22 cellular contexts compared by ENCODE assay signal in the genomic region with DNA sequence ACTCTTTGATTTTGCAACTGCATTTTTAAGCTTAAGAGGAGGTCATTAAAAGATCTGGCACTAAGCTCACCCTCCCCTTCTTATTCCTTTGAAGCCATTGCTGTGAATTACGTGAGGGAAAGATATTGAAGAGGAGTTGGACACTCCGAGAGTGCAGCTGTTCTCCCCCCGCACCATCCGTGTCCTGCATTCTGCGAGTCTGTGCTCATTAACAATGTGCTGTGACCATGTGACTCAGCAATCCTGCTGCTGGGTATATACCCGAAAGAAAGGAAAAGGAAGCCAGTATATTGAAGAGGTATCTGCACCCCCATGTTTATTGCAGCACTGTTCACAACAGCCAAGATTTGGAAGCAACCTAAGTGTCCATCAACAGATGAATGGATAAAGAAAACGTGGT. TPM values are rescaled to one million over a fixed set of nuclear protein-coding genes. Genes with fewer than 3 reads are reported as not detected.
DNase-seq lines count a peak whose midpoint lies in the region; FAIRE-seq and TF ChIP-seq lines count a peak whose summit lies in the region.
"Had no signal": no experiment of that assay in that cellular context is flagged by ENCODE, and none has a peak within 500 bp of the region (broad histone marks: within the 10 kb centered on the region; RNA-seq: fewer than 3 reads in every experiment).

No MANE protein-coding gene starts in this region.

- peaks cover 0 to 1% of the 10 kb centered on the region in 2 donors for H3K9me3 ChIP-seq in neuronal stem cell (replicated peaks in 1 of 2; ENCODE audit: control insufficient read depth in 2 of 2, insufficient read depth in 1 of 2, low read depth in 1 of 2, low read length in 2 of 2)
- H3K9me3 ChIP-seq: gastroesophageal sphincter, neutrophil had no signal

- H3K4ac ChIP-seq in neuronal stem cell (ENCODE audit: low read length) = no peak overlapping the region

- no peak overlapping the region for H3K9ac ChIP-seq in neuronal stem cell (ENCODE audit: low read depth, low read length, poor library complexity)

- H2BK120ac ChIP-seq in neuronal stem cell (ENCODE audit: low read depth, low read length) = no peak overlapping the region

- no peak for TF ChIP-seq CTCF in AG10803 (conservative IDR thresholded peaks at IDR 0.05; ENCODE audit: low read length)

- H3K4me2 ChIP-seq in neuronal stem cell (ENCODE audit: insufficient read depth, low read length, poor library complexity, severe bottlenecking) = no peak overlapping the region

- DNase-seq in AG10803 (ENCODE audit: low read depth) (peak; percentile 68), M059J (ENCODE audit: low read depth) (peak; percentile 58), neuronal stem cell (ENCODE audit: low spot score) (no peak), DMS53 (lab: John Stamatoyannopoulos, UW) (no peak), NCI-H1048 (lab: John Stamatoyannopoulos, UW) (no peak), NCI-H1417 treated with DMSO at 0.1 percent for 48 hours (lab: John Stamatoyannopoulos, UW) (no peak)
- DNase-seq in stimulated activated CD4-positive, alpha-beta T cell treated with anti-CD3 and anti-CD28 coated beads, Interleukin-4, amount 100 ng/mL, for 4 hours = no peak
- DNase-seq: activated CD4-positive, alpha-beta T cell treated with anti-CD3 and anti-CD28 coated beads, Interleukin-2, amount 10 ng/mL, durations not matched to agents 24 days and 14 days; Calu3; effector CD4-positive, alpha-beta T cell; KBM-7; mesendoderm; NCI-H1694; NCI-H446 treated with DMSO at 0.1 percent for 48 hours; stimulated activated naive CD4-positive, alpha-beta T cell; T-helper 9 cell had no signal

- H3K23ac ChIP-seq in neuronal stem cell (ENCODE audit: low read depth, low read length, poor library complexity) = no peak overlapping the region

- H3K4me1 ChIP-seq in neuronal stem cell (ENCODE audit: control insufficient read depth in 2 of 2, insufficient read depth in 1 of 2, low read depth in 1 of 2, low read length in 2 of 2) = peaks cover 3% of the 10 kb centered on the region in 2 donors

- H2AK5ac ChIP-seq in neuronal stem cell (ENCODE audit: low read depth, low read length) = no peak overlapping the region

- no peaks in the 10 kb centered on the region for H3K79me1 ChIP-seq in neuronal stem cell (ENCODE audit: low read depth, low read length)

- FAIRE-seq in endometrium (lab: Jason Lieb, UNC) = peak; percentile 82

- H2BK15ac ChIP-seq in neuronal stem cell (ENCODE audit: low read length) = no peak overlapping the region

- H2BK12ac ChIP-seq in neuronal stem cell (ENCODE audit: low read length) = no peak overlapping the region

- no peak overlapping the region for H2BK5ac ChIP-seq in neuronal stem cell (ENCODE audit: low read length)

- H3K14ac ChIP-seq in neuronal stem cell (ENCODE audit: low read length) = no peak overlapping the region

- peaks cover 0 to 2% (median 0%) of the 10 kb centered on the region in 3 experiments for H3K27me3 ChIP-seq in neuronal stem cell (ENCODE audit: control insufficient read depth in 3 of 3, insufficient read depth in 3 of 3, low read depth in 1 of 3, low read length in 3 of 3)
- H3K27me3 ChIP-seq: gastroesophageal sphincter, neutrophil had no signal

- H3K18ac ChIP-seq in neuronal stem cell (ENCODE audit: low read length) = no peak overlapping the region

- no peak overlapping the region for H3K27ac ChIP-seq in neuronal stem cell (replicated peaks; ENCODE audit: low read length)
- H3K27ac ChIP-seq: cardiac muscle cell, gastroesophageal sphincter, neutrophil had no signal

- WGBS in neuronal stem cell (ENCODE audit: extremely low coverage in 2 of 2, insufficient read length in 2 of 2, insufficient replicate concordance in 1 of 2), 2 donors = no CpG with 5 or more reads among the region's 7 CpGs

- H3K4me3 ChIP-seq in AG10803 (ENCODE audit: low read length) = 0 out of 2 replicates have a peak overlapping the region, but pooled peaks have one; percentile 20
- H3K4me3 ChIP-seq in neuronal stem cell (ENCODE audit: low read length in 2 of 2) = no peak overlapping the region
- H3K4me3 ChIP-seq: cardiac muscle cell, gastroesophageal sphincter had no signal

- no peaks in the 10 kb centered on the region for H3K36me3 ChIP-seq in neuronal stem cell (replicated peaks in 1 of 2; ENCODE audit: control insufficient read depth in 2 of 2, insufficient read depth in 2 of 2, low read length in 2 of 2)
- H3K36me3 ChIP-seq: cardiac muscle cell, gastroesophageal sphincter, neutrophil had no signal

- peak overlapping the region; percentile 51 for H2AFZ ChIP-seq in neuronal stem cell (ENCODE audit: low read length)

- no peak overlapping the region for H4K91ac ChIP-seq in neuronal stem cell (ENCODE audit: low read depth, low read length, poor library complexity)

- no peak overlapping the region for H4K8ac ChIP-seq in neuronal stem cell (ENCODE audit: low read depth, low read length)

RNA-seq across cellular contexts. Expression of a gene that starts 40.0 kb away (rescaled TPM):
- total RNA-seq in M059J (2014; rRNA removed; shearing (Covaris generic)) = 0.52 TPM in 1 of 2 replicates, not detected in the other
- polyA plus RNA-seq in neuronal stem cell (2013, experiment 1 of 2) = 0.36 TPM
- 0.29 TPM for polyA plus RNA-seq in neuronal stem cell (2013, experiment 2 of 2)
- total RNA-seq: activated CD4-positive, alpha-beta T cell treated with anti-CD3 and anti-CD28 coated beads, Interleukin-2, amount 10 ng/mL, durations not matched to agents 24 days and 14 days; cardiac muscle cell; OCI-LY7; SK-MEL-5 had no signal

Comparison
In these comparisons a context has a peak if more than half of its experiments do, and no peak if none do; other contexts are left out.
1. DNase-seq: peak in AG10803 (single experiment) and M059J (single experiment); none in neuronal stem cell (single experiment), stimulated activated CD4-positive, alpha-beta T cell treated with anti-CD3 and anti-CD28 coated beads, Interleukin-4, amount 100 ng/mL, for 4 hours (0 of 2), DMS53 (single experiment), NCI-H1048 (single experiment) and NCI-H1417 treated with DMSO at 0.1 percent for 48 hours (single experiment).